13 cellular contexts compared by ENCODE assay signal in the genomic region with DNA sequence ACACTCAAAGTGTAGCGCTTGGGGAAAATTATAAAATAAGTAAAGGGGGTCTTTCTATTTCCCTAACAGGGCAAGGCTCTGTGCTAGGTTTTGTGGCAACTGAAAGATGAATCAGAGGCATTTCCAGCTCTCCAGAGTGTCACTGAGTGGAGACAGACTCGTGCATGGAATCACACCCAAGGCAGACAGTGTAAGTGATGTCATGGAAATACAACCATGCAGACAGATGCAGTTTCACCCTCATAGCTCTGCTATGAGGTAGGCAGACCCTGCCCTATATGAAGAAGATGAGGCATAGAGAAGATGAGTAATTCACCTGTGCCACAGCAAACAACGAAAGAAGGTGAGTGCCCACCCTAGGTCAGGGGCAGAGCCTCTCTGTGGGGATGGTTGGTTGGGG.
"Had no signal": no experiment of that assay in that cellular context is flagged by ENCODE, and none has a peak within 500 bp of the region (broad histone marks: within the 10 kb centered on the region; RNA-seq: fewer than 3 reads in every experiment).

No MANE protein-coding gene starts in this region.

- H3K4me3 ChIP-seq: lower lobe of right lung, ovary, sigmoid colon, stomach, testis had no signal

- H3K27ac ChIP-seq: lower lobe of right lung, ovary, sigmoid colon, stomach, testis had no signal

- H3K36me3 ChIP-seq: lower lobe of right lung, ovary, sigmoid colon, stomach had no signal

- H3K9me3 ChIP-seq: lower lobe of right lung, ovary, sigmoid colon, stomach, testis had no signal

- H3K27me3 ChIP-seq: ovary, sigmoid colon, testis had no signal

- ATAC-seq: left cardiac atrium had no signal

- H3K4me1 ChIP-seq: testis had no signal

- DNase-seq: activated B cell treated with CpG ODN at 0.5 μM for 24 hours; activated CD4-positive, alpha-beta T cell treated with anti-CD3 and anti-CD28 coated beads, Interleukin-2, amount 10 ng/mL, durations not matched to agents 7 days and 5 days; activated naive CD4-positive, alpha-beta T cell; hippocampal formation; left cardiac atrium; lower lobe of right lung; midbrain; ovary; sigmoid colon; stimulated activated CD4-positive, alpha-beta T cell treated with anti-CD3 and anti-CD28 coated beads, Interleukin-12 subunit alpha, Interleukin-12 subunit beta, amount 100 ng/mL, for 4 hours; stimulated activated CD4-positive, alpha-beta T cell treated with anti-CD3 and anti-CD28 coated beads, Interleukin-2, amount 100 ng/mL, for 24 hours; stomach; testis had no signal
